Comparison of ENCODE assay signal across 1 cellular context in the genomic region with DNA sequence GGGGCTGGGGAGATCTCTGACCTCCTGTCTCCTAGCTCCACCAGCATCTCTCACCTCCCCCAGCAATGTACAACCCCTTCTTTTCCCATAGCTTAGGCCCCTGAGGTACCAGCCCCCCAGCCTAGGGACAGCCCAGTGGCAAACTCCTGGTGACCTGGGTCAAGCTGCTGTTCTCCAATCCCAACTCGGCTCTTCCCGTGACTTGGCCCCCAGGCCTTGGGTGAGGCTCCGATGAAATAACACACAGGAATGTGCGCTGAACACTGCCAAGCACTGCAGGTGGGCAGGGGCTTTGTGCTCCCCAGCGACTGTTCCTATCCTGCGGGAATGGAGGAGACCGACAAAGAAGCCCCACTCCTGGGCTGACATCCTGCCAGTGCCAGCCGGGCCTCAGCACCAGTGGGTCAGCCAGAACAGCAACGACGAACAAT.
TF ChIP-seq lines count a peak whose summit lies in the region.

No MANE protein-coding gene starts in this region.

TF ChIP-seq in WTC11, 78 proteins besides CTCF, POLR2A, EP300 and RAD21 (continued from another document):
- TF ChIP-seq, protein P1, sequence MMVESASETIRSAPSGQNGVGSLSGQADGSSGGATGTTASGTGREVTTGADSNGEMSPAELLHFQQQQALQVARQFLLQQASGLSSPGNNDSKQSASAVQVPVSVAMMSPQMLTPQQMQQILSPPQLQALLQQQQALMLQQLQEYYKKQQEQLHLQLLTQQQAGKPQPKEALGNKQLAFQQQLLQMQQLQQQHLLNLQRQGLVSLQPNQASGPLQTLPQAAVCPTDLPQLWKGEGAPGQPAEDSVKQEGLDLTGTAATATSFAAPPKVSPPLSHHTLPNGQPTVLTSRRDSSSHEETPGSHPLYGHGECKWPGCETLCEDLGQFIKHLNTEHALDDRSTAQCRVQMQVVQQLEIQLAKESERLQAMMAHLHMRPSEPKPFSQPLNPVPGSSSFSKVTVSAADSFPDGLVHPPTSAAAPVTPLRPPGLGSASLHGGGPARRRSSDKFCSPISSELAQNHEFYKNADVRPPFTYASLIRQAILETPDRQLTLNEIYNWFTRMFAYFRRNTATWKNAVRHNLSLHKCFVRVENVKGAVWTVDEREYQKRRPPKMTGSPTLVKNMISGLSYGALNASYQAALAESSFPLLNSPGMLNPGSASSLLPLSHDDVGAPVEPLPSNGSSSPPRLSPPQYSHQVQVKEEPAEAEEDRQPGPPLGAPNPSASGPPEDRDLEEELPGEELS (CRISPR knock-in tag; IDR thresholded peaks at IDR 0.05), result no peak
- TF ChIP-seq GTF2I (CRISPR knock-in tag; conservative IDR thresholded peaks at IDR 0.05) (no peak), OVOL2 (CRISPR knock-in tag; IDR thresholded peaks at IDR 0.05; ENCODE audit: borderline replicate concordance) (no peak), ZNF219 (CRISPR knock-in tag; IDR thresholded peaks at IDR 0.05; ENCODE audit: borderline replicate concordance) (no peak), TP53 (CRISPR knock-in tag; IDR thresholded peaks at IDR 0.05) (no peak)
- TF ChIP-seq, protein P2, sequence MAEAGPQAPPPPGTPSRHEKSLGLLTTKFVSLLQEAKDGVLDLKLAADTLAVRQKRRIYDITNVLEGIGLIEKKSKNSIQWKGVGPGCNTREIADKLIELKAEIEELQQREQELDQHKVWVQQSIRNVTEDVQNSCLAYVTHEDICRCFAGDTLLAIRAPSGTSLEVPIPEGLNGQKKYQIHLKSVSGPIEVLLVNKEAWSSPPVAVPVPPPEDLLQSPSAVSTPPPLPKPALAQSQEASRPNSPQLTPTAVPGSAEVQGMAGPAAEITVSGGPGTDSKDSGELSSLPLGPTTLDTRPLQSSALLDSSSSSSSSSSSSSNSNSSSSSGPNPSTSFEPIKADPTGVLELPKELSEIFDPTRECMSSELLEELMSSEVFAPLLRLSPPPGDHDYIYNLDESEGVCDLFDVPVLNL (CRISPR knock-in tag; IDR thresholded peaks at IDR 0.05; ENCODE audit: borderline replicate concordance, low read depth), result no peak
- TF ChIP-seq, protein P3, sequence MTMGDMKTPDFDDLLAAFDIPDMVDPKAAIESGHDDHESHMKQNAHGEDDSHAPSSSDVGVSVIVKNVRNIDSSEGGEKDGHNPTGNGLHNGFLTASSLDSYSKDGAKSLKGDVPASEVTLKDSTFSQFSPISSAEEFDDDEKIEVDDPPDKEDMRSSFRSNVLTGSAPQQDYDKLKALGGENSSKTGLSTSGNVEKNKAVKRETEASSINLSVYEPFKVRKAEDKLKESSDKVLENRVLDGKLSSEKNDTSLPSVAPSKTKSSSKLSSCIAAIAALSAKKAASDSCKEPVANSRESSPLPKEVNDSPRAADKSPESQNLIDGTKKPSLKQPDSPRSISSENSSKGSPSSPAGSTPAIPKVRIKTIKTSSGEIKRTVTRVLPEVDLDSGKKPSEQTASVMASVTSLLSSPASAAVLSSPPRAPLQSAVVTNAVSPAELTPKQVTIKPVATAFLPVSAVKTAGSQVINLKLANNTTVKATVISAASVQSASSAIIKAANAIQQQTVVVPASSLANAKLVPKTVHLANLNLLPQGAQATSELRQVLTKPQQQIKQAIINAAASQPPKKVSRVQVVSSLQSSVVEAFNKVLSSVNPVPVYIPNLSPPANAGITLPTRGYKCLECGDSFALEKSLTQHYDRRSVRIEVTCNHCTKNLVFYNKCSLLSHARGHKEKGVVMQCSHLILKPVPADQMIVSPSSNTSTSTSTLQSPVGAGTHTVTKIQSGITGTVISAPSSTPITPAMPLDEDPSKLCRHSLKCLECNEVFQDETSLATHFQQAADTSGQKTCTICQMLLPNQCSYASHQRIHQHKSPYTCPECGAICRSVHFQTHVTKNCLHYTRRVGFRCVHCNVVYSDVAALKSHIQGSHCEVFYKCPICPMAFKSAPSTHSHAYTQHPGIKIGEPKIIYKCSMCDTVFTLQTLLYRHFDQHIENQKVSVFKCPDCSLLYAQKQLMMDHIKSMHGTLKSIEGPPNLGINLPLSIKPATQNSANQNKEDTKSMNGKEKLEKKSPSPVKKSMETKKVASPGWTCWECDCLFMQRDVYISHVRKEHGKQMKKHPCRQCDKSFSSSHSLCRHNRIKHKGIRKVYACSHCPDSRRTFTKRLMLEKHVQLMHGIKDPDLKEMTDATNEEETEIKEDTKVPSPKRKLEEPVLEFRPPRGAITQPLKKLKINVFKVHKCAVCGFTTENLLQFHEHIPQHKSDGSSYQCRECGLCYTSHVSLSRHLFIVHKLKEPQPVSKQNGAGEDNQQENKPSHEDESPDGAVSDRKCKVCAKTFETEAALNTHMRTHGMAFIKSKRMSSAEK (CRISPR knock-in tag; IDR thresholded peaks at IDR 0.05; ENCODE audit: borderline replicate concordance), result no peak
